ENCODE assay signal across 29 cellular contexts in the genomic region with DNA sequence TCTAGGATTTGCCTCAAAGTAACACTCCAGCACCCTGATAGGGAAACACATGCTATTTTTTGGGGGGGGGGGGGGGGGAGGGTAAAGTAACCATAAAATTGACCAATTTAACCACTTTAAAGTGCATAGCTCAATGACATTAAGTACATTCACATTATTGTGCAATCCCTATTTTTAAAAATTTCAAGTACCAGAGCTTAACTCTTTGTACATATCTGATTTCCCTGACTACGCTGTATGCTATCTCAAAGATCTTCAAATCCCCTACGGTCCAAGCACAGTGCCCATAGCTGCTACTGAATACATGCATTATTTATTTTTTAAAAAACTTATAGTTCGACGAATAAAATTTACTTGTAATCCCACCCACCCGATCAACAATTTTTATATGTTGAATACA.
"Had no signal": no experiment of that assay in that cellular context is flagged by ENCODE, and none has a peak within 500 bp of the region (broad histone marks: within the 10 kb centered on the region; RNA-seq: fewer than 3 reads in every experiment).

No MANE protein-coding gene starts in this region.

- DNase-seq: activated CD4-positive, alpha-beta memory T cell treated with anti-CD3 and anti-CD28 coated beads for 36 hours; activated CD4-positive, alpha-beta T cell treated with anti-CD3 and anti-CD28 coated beads for 36 hours; activated CD4-positive, alpha-beta T cell treated with anti-CD3 and anti-CD28 coated beads, Interleukin-2, amount 10 ng/mL, durations not matched to agents 24 days and 14 days; activated CD4-positive, CD25-positive, alpha-beta regulatory T cell; activated CD4-positive, CD25-positive, alpha-beta regulatory T cell treated with anti-CD3 and anti-CD28 coated beads, Interleukin-2, amount 50 U/mL, for 72 hours; activated CD8-positive, alpha-beta memory T cell treated with anti-CD3 and anti-CD28 coated beads, Interleukin-2, amount 10 ng/mL, durations not matched to agents 7 days and 5 days; activated CD8-positive, alpha-beta memory T cell treated with anti-CD3 and anti-CD28 coated beads, Interleukin-2, amount 50 U/mL, for 4 hours; activated CD8-positive, alpha-beta T cell treated with anti-CD3 and anti-CD28 coated beads, Interleukin-2, amount 10 ng/mL, durations not matched to agents 7 days and 5 days; activated gamma-delta T cell; activated naive CD4-positive, alpha-beta T cell; activated naive CD4-positive, alpha-beta T cell treated with anti-CD3 and anti-CD28 coated beads, Interleukin-2, amount 10 ng/mL, durations not matched to agents 7 days and 5 days; activated naive CD8-positive, alpha-beta T cell treated with anti-CD3 and anti-CD28 coated beads, Interleukin-2, amount 10 ng/mL, durations not matched to agents 7 days and 5 days; activated T-cell treated with anti-CD3 and anti-CD28 coated beads, Interleukin-2, amount 50 U/mL, for 1 hour; activated T-cell treated with anti-CD3 and anti-CD28 coated beads, Interleukin-2, amount 50 U/mL, for 72 hours; central memory CD4-positive, alpha-beta T cell; cerebellar nuclear complex; colonic mucosa; dorsolateral prefrontal cortex; effector memory CD4-positive, alpha-beta T cell; endodermal cell; foreskin fibroblast; head of caudate nucleus; T-helper 17 cell; T1000 had no signal

- H3K4me1 ChIP-seq: breast epithelium, colonic mucosa had no signal

- H3K36me3 ChIP-seq: breast epithelium, colonic mucosa had no signal

- H3K9me3 ChIP-seq: ascending aorta, breast epithelium, colonic mucosa had no signal

- H3K27ac ChIP-seq: ascending aorta, breast epithelium, cardiac muscle cell, colonic mucosa, dorsolateral prefrontal cortex had no signal

- ATAC-seq: activated CD4-positive, alpha-beta T cell treated with anti-CD3 and anti-CD28 coated beads for 36 hours; activated CD8-positive, alpha-beta memory T cell treated with anti-CD3 and anti-CD28 coated beads, Interleukin-2, amount 10 ng/mL, durations not matched to agents 7 days and 5 days; activated CD8-positive, alpha-beta T cell treated with anti-CD3 and anti-CD28 coated beads, Interleukin-2, amount 10 ng/mL, durations not matched to agents 7 days and 5 days; activated naive CD4-positive, alpha-beta T cell treated with anti-CD3 and anti-CD28 coated beads, Interleukin-2, amount 50 U/mL, for 72 hours; activated T-cell treated with anti-CD3 and anti-CD28 coated beads, Interleukin-2, amount 50 U/mL, for 72 hours; esophagus mucosa; T-helper 17 cell had no signal

- H3K4me3 ChIP-seq: ascending aorta, breast epithelium, cardiac muscle cell, colonic mucosa, dorsolateral prefrontal cortex had no signal

- H3K27me3 ChIP-seq: ascending aorta, breast epithelium, cardiac muscle cell, colonic mucosa, dorsolateral prefrontal cortex had no signal
